ENCODE assay signal across 8 cellular contexts in genomic region chrX:96372313-96373046, GRCh38.
DNase-seq lines count a peak whose midpoint lies in the region; ATAC-seq and TF ChIP-seq lines count a peak whose summit lies in the region.

No MANE protein-coding gene starts in this region.

- no peak overlapping the region for H3K27ac ChIP-seq in naive thymus-derived CD4-positive, alpha-beta T cell (ENCODE audit: low read depth, low read length)
- no peak overlapping the region for H3K27ac ChIP-seq in spleen

- no peak for TF ChIP-seq POLR2A in spleen (IDR thresholded peaks at IDR 0.05)

- DNase-seq in CD1c-positive myeloid dendritic cell (ENCODE audit: extremely low spot score) (peak; percentile 36), NCI-H1930 (lab: John Stamatoyannopoulos, UW) (peak; percentile 3 to 35), kidney tubule cell (ENCODE audit: low spot score) (peak; percentile 66), COLO668 (lab: John Stamatoyannopoulos, UW; ENCODE audit: unreplicated experiment) (no peak), spleen (no peak)
- no peak for DNase-seq in naive thymus-derived CD4-positive, alpha-beta T cell

- no peaks in the 10 kb centered on the region for H3K36me3 Mint-ChIP-seq in brain
- no peaks in the 10 kb centered on the region for H3K36me3 Mint-ChIP-seq in naive thymus-derived CD4-positive, alpha-beta T cell

- H3K27me3 Mint-ChIP-seq in brain: no peaks in the 10 kb centered on the region
- no peaks in the 10 kb centered on the region for H3K27me3 Mint-ChIP-seq in naive thymus-derived CD4-positive, alpha-beta T cell

- H3K27me3 ChIP-seq in naive thymus-derived CD4-positive, alpha-beta T cell (ENCODE audit: control insufficient read depth in 2 of 2, insufficient read depth in 2 of 2, low read length in 2 of 2): no peaks in the 10 kb centered on the region
- H3K27me3 ChIP-seq in spleen (replicated peaks in 1 of 7): peaks cover 0 to 4% (median 0%) of the 10 kb centered on the region in 7 donors

- H3K9me3 ChIP-seq in naive thymus-derived CD4-positive, alpha-beta T cell (ENCODE audit: control insufficient read depth in 2 of 3, low read length in 3 of 3): no peaks in the 10 kb centered on the region
- no peaks in the 10 kb centered on the region for H3K9me3 ChIP-seq in spleen

- peaks cover 0 to 2% (median 0%) of the 10 kb centered on the region in 5 experiments for H3K9me3 Mint-ChIP-seq in brain
- H3K9me3 Mint-ChIP-seq in naive thymus-derived CD4-positive, alpha-beta T cell: no peaks in the 10 kb centered on the region

- no peaks in the 10 kb centered on the region for H3K36me3 ChIP-seq in naive thymus-derived CD4-positive, alpha-beta T cell (ENCODE audit: control insufficient read depth in 2 of 3, insufficient read depth in 3 of 3, low read length in 3 of 3)
- H3K36me3 ChIP-seq in spleen: no peaks in the 10 kb centered on the region

- H3K4me3 Mint-ChIP-seq in brain: peak overlapping the region in 2 of 5 experiments; percentile 12 to 39
- no peak overlapping the region for H3K4me3 Mint-ChIP-seq in naive thymus-derived CD4-positive, alpha-beta T cell

- CTCF ChIA-PET in naive thymus-derived CD4-positive, alpha-beta T cell (lab: Charles Lee): no interaction called here

- peaks cover 13% of the 10 kb centered on the region for H3K4me1 Mint-ChIP-seq in brain
- H3K4me1 Mint-ChIP-seq in naive thymus-derived CD4-positive, alpha-beta T cell: no peaks in the 10 kb centered on the region

- POLR2A ChIA-PET in naive thymus-derived CD4-positive, alpha-beta T cell (lab: Charles Lee): no interaction called here

- ATAC-seq in GM21390 (IDR thresholded peaks at IDR 0.05; ENCODE audit: unreplicated experiment): peak; percentile 74
- no peak for ATAC-seq in naive thymus-derived CD4-positive, alpha-beta T cell

- intact Hi-C loops in naive thymus-derived CD4-positive, alpha-beta T cell (cut with micrococcal nuclease): loop anchor here in 1 of 2 donors (10.0 kb wide), 1 partner anchor 1312 kb away; no protein-coding TSS in a partner anchor
- intact Hi-C loops in spleen (cut with DNase I; ENCODE audit: low total_unique reads): no loop called here

- no peak overlapping the region for H3K4me3 ChIP-seq in naive thymus-derived CD4-positive, alpha-beta T cell (ENCODE audit: low read length)
- no peak overlapping the region for H3K4me3 ChIP-seq in spleen

- WGBS in spleen, 5 donors: 21 to 30% (median 26%) methylated on average over 7 of the region's 7 CpGs

- H3K4me1 ChIP-seq in naive thymus-derived CD4-positive, alpha-beta T cell (ENCODE audit: control insufficient read depth in 2 of 2, insufficient read depth in 2 of 2, low read length in 2 of 2): no peaks in the 10 kb centered on the region
- no peaks in the 10 kb centered on the region for H3K4me1 ChIP-seq in spleen

- peak overlapping the region in 2 of 5 experiments; percentile 44 to 63 for H3K27ac Mint-ChIP-seq in brain
- no peak overlapping the region for H3K27ac Mint-ChIP-seq in naive thymus-derived CD4-positive, alpha-beta T cell

- peak; percentile 72 to 81 for TF ChIP-seq CTCF in brain (conservative IDR thresholded peaks at IDR 0.05)
- peak in 5 of 11 experiments; percentile 16 to 38 (median 25) for TF ChIP-seq CTCF in spleen (IDR thresholded peaks at IDR 0.05 in 8 of 11, conservative IDR thresholded peaks at IDR 0.05 in 3 of 11)

Comparison
In these comparisons a context has a peak if more than half of its experiments do, and no peak if none do; other contexts are left out.
1. DNase-seq: peak in CD1c-positive myeloid dendritic cell (single experiment), NCI-H1930 (2 of 2) and kidney tubule cell (single experiment); none in naive thymus-derived CD4-positive, alpha-beta T cell (0 of 9), COLO668 (single experiment) and spleen (single experiment).